1 cellular context compared by ENCODE assay signal in the genomic region with DNA sequence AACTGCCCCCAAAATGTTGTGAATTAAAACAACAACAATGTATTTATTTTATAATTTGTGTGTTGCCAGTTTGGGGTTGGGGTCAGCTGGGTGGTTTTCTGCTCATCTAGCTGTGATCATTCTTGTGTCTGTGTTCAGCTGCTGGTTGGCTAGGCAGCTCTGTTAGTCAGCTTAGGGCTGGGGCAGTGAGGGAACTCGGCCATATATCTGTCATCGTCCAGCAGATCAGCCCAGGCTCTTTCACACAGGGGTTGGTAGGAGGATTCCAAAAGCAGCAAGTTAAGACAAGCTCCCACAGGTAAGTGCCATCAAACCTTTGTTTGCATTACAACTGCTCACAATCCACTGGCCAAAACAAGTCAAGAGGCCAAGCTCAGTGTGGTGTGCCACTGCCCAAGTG.
TF ChIP-seq lines count a peak whose summit lies in the region.

No MANE protein-coding gene starts in this region.

TF ChIP-seq in K562, 482 proteins besides CTCF, POLR2A, EP300 and RAD21 (continued from another document and continues in another):
- TF ChIP-seq, protein P1, sequence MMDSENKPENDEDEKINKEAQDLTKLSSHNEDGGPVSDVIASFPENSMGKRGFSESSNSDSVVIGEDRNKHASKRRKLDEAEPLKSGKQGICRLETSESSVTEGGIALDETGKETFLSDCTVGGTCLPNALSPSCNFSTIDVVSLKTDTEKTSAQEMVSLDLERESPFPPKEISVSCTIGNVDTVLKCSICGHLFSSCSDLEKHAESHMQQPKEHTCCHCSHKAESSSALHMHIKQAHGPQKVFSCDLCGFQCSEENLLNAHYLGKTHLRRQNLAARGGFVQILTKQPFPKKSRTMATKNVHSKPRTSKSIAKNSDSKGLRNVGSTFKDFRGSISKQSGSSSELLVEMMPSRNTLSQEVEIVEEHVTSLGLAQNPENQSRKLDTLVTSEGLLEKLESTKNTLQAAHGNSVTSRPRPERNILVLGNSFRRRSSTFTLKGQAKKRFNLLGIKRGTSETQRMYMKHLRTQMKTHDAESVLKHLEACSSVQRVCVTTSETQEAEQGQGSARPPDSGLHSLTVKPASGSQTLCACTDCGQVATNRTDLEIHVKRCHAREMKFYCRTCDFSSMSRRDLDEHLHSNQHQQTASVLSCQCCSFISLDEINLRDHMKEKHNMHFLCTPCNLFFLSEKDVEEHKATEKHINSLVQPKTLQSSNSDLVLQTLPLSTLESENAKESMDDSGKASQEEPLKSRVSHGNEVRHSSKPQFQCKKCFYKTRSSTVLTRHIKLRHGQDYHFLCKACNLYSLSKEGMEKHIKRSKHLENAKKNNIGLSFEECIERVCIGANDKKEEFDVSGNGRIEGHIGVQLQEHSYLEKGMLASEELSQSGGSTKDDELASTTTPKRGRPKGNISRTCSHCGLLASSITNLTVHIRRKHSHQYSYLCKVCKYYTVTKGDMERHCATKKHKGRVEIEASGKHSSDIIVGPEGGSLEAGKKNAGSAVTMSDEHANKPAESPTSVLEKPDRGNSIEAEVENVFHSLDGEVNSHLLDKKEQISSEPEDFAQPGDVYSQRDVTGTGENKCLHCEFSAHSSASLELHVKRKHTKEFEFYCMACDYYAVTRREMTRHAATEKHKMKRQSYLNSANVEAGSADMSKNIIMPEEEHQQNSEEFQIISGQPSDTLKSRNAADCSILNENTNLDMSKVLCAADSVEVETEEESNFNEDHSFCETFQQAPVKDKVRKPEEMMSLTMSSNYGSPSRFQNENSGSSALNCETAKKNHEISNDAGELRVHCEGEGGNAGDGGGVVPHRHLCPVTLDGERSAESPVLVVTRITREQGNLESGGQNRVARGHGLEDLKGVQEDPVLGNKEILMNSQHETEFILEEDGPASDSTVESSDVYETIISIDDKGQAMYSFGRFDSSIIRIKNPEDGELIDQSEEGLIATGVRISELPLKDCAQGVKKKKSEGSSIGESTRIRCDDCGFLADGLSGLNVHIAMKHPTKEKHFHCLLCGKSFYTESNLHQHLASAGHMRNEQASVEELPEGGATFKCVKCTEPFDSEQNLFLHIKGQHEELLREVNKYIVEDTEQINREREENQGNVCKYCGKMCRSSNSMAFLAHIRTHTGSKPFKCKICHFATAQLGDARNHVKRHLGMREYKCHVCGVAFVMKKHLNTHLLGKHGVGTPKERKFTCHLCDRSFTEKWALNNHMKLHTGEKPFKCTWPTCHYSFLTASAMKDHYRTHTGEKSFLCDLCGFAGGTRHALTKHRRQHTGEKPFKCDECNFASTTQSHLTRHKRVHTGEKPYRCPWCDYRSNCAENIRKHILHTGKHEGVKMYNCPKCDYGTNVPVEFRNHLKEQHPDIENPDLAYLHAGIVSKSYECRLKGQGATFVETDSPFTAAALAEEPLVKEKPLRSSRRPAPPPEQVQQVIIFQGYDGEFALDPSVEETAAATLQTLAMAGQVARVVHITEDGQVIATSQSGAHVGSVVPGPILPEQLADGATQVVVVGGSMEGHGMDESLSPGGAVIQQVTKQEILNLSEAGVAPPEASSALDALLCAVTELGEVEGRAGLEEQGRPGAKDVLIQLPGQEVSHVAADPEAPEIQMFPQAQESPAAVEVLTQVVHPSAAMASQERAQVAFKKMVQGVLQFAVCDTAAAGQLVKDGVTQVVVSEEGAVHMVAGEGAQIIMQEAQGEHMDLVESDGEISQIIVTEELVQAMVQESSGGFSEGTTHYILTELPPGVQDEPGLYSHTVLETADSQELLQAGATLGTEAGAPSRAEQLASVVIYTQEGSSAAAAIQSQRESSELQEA (IDR thresholded peaks at IDR 0.05; ENCODE audit: low read depth): no peak
- TF ChIP-seq, protein P2, sequence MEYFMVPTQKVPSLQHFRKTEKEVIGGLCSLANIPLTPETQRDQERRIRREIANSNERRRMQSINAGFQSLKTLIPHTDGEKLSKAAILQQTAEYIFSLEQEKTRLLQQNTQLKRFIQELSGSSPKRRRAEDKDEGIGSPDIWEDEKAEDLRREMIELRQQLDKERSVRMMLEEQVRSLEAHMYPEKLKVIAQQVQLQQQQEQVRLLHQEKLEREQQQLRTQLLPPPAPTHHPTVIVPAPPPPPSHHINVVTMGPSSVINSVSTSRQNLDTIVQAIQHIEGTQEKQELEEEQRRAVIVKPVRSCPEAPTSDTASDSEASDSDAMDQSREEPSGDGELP (CRISPR knock-in tag; IDR thresholded peaks at IDR 0.05; ENCODE audit: borderline replicate concordance): peak; percentile 73
- TF ChIP-seq KLF6 (CRISPR knock-in tag; IDR thresholded peaks at IDR 0.05; ENCODE audit: borderline replicate concordance): no peak
- TF ChIP-seq, protein P3, sequence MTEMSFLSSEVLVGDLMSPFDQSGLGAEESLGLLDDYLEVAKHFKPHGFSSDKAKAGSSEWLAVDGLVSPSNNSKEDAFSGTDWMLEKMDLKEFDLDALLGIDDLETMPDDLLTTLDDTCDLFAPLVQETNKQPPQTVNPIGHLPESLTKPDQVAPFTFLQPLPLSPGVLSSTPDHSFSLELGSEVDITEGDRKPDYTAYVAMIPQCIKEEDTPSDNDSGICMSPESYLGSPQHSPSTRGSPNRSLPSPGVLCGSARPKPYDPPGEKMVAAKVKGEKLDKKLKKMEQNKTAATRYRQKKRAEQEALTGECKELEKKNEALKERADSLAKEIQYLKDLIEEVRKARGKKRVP (CRISPR knock-in tag; IDR thresholded peaks at IDR 0.05): no peak
- no peak for TF ChIP-seq ESRRB (CRISPR knock-in tag; IDR thresholded peaks at IDR 0.05; ENCODE audit: borderline replicate concordance)
- no peak for TF ChIP-seq LARP7 (IDR thresholded peaks at IDR 0.05)
- no peak for TF ChIP-seq HMGN3 (IDR thresholded peaks at IDR 0.05; ENCODE audit: borderline replicate concordance, extremely low read depth, insufficient read length, low read depth, low read length)
- TF ChIP-seq TCFL5 (CRISPR knock-in tag; conservative IDR thresholded peaks at IDR 0.05): no peak
- TF ChIP-seq ZEB2 (IDR thresholded peaks at IDR 0.05): peak; percentile 74
- TF ChIP-seq KDM1A (IDR thresholded peaks at IDR 0.05): no peak
- TF ChIP-seq, protein P4, sequence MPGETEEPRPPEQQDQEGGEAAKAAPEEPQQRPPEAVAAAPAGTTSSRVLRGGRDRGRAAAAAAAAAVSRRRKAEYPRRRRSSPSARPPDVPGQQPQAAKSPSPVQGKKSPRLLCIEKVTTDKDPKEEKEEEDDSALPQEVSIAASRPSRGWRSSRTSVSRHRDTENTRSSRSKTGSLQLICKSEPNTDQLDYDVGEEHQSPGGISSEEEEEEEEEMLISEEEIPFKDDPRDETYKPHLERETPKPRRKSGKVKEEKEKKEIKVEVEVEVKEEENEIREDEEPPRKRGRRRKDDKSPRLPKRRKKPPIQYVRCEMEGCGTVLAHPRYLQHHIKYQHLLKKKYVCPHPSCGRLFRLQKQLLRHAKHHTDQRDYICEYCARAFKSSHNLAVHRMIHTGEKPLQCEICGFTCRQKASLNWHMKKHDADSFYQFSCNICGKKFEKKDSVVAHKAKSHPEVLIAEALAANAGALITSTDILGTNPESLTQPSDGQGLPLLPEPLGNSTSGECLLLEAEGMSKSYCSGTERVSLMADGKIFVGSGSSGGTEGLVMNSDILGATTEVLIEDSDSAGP (CRISPR knock-in tag; IDR thresholded peaks at IDR 0.05): no peak
- TF ChIP-seq TAF1 (IDR thresholded peaks at IDR 0.05; ENCODE audit: control insufficient read depth, extremely low read depth, insufficient read depth, low read length, severe bottlenecking): no peak
- TF ChIP-seq SAFB (IDR thresholded peaks at IDR 0.05; ENCODE audit: borderline replicate concordance, low read depth, low read length): no peak
- no peak for TF ChIP-seq NR3C1 (CRISPR knock-in tag; IDR thresholded peaks at IDR 0.05)
- TF ChIP-seq, protein P5, sequence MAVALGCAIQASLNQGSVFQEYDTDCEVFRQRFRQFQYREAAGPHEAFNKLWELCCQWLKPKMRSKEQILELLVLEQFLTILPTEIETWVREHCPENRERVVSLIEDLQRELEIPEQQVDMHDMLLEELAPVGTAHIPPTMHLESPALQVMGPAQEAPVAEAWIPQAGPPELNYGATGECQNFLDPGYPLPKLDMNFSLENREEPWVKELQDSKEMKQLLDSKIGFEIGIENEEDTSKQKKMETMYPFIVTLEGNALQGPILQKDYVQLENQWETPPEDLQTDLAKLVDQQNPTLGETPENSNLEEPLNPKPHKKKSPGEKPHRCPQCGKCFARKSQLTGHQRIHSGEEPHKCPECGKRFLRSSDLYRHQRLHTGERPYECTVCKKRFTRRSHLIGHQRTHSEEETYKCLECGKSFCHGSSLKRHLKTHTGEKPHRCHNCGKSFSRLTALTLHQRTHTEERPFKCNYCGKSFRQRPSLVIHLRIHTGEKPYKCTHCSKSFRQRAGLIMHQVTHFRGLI (CRISPR knock-in tag; IDR thresholded peaks at IDR 0.05): peak; percentile 94; the same call in 1 of the 2 replicates
- TF ChIP-seq ZNF830 (CRISPR knock-in tag; IDR thresholded peaks at IDR 0.05): no peak
- no peak for TF ChIP-seq HIVEP1 (CRISPR knock-in tag; IDR thresholded peaks at IDR 0.05)
- TF ChIP-seq MEIS2 (IDR thresholded peaks at IDR 0.05; ENCODE audit: partially characterized antibody): peak; percentile 99
- TF ChIP-seq ZNF324 (CRISPR knock-in tag; IDR thresholded peaks at IDR 0.05): no peak
- no peak for TF ChIP-seq FUS (optimal IDR thresholded peaks at IDR 0.05; ENCODE audit: low read depth, low read length)
- TF ChIP-seq ZNF584 (CRISPR knock-in tag; IDR thresholded peaks at IDR 0.05; ENCODE audit: low read depth): 0 out of 2 replicates have a peak, but pooled peaks have one; percentile 61
- TF ChIP-seq GATA2 (CRISPR knock-in tag; IDR thresholded peaks at IDR 0.05): no peak
- no peak for TF ChIP-seq MXI1 (IDR thresholded peaks at IDR 0.05; ENCODE audit: low read depth, low read length)
- peak; percentile 75 for TF ChIP-seq SMARCE1 (IDR thresholded peaks at IDR 0.05)
- TF ChIP-seq HOXB6 (CRISPR knock-in tag; IDR thresholded peaks at IDR 0.05; ENCODE audit: borderline replicate concordance): no peak
- no peak for TF ChIP-seq ZNF717 (CRISPR knock-in tag; IDR thresholded peaks at IDR 0.05)
- TF ChIP-seq ZNF551 (CRISPR knock-in tag; IDR thresholded peaks at IDR 0.05): no peak
- TF ChIP-seq FOSL1 (tag; conservative IDR thresholded peaks at IDR 0.05): no peak
- TF ChIP-seq SRF (CRISPR knock-in tag; IDR thresholded peaks at IDR 0.05): no peak
- no peak for TF ChIP-seq HNRNPUL1 (IDR thresholded peaks at IDR 0.05; ENCODE audit: low read length)
- no peak for TF ChIP-seq PCBP1 (IDR thresholded peaks at IDR 0.05; ENCODE audit: low read depth, low read length, poor library complexity, severe bottlenecking)
- TF ChIP-seq, protein P6, sequence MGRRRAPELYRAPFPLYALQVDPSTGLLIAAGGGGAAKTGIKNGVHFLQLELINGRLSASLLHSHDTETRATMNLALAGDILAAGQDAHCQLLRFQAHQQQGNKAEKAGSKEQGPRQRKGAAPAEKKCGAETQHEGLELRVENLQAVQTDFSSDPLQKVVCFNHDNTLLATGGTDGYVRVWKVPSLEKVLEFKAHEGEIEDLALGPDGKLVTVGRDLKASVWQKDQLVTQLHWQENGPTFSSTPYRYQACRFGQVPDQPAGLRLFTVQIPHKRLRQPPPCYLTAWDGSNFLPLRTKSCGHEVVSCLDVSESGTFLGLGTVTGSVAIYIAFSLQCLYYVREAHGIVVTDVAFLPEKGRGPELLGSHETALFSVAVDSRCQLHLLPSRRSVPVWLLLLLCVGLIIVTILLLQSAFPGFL (CRISPR knock-in tag; IDR thresholded peaks at IDR 0.05): no peak
- no peak for TF ChIP-seq ZSCAN29 (IDR thresholded peaks at IDR 0.05)
- no peak for TF ChIP-seq PHB2 (IDR thresholded peaks at IDR 0.05; ENCODE audit: low read depth)
- peak; percentile 44; the same call in 1 of the 2 replicates for TF ChIP-seq NR4A1 (CRISPR knock-in tag; IDR thresholded peaks at IDR 0.05)
- TF ChIP-seq NR4A1 (tag; IDR thresholded peaks at IDR 0.05): no peak
- no peak for TF ChIP-seq PCBP2 (IDR thresholded peaks at IDR 0.05; ENCODE audit: low read depth, low read length, poor library complexity, severe bottlenecking)
- TF ChIP-seq, protein P7, sequence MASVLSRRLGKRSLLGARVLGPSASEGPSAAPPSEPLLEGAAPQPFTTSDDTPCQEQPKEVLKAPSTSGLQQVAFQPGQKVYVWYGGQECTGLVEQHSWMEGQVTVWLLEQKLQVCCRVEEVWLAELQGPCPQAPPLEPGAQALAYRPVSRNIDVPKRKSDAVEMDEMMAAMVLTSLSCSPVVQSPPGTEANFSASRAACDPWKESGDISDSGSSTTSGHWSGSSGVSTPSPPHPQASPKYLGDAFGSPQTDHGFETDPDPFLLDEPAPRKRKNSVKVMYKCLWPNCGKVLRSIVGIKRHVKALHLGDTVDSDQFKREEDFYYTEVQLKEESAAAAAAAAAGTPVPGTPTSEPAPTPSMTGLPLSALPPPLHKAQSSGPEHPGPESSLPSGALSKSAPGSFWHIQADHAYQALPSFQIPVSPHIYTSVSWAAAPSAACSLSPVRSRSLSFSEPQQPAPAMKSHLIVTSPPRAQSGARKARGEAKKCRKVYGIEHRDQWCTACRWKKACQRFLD (CRISPR knock-in tag; IDR thresholded peaks at IDR 0.05): no peak
- TF ChIP-seq NFATC3 (IDR thresholded peaks at IDR 0.05): no peak
- TF ChIP-seq, protein P8, sequence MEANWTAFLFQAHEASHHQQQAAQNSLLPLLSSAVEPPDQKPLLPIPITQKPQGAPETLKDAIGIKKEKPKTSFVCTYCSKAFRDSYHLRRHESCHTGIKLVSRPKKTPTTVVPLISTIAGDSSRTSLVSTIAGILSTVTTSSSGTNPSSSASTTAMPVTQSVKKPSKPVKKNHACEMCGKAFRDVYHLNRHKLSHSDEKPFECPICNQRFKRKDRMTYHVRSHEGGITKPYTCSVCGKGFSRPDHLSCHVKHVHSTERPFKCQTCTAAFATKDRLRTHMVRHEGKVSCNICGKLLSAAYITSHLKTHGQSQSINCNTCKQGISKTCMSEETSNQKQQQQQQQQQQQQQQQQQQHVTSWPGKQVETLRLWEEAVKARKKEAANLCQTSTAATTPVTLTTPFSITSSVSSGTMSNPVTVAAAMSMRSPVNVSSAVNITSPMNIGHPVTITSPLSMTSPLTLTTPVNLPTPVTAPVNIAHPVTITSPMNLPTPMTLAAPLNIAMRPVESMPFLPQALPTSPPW (CRISPR knock-in tag; IDR thresholded peaks at IDR 0.05): 0 out of 2 replicates have a peak, but pooled peaks have one; percentile 22
- no peak for TF ChIP-seq SMARCB1 (IDR thresholded peaks at IDR 0.05; ENCODE audit: insufficient read length, low read depth)
- TF ChIP-seq, protein P9, sequence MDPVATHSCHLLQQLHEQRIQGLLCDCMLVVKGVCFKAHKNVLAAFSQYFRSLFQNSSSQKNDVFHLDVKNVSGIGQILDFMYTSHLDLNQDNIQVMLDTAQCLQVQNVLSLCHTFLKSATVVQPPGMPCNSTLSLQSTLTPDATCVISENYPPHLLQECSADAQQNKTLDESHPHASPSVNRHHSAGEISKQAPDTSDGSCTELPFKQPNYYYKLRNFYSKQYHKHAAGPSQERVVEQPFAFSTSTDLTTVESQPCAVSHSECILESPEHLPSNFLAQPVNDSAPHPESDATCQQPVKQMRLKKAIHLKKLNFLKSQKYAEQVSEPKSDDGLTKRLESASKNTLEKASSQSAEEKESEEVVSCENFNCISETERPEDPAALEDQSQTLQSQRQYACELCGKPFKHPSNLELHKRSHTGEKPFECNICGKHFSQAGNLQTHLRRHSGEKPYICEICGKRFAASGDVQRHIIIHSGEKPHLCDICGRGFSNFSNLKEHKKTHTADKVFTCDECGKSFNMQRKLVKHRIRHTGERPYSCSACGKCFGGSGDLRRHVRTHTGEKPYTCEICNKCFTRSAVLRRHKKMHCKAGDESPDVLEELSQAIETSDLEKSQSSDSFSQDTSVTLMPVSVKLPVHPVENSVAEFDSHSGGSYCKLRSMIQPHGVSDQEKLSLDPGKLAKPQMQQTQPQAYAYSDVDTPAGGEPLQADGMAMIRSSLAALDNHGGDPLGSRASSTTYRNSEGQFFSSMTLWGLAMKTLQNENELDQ (CRISPR knock-in tag; IDR thresholded peaks at IDR 0.05; ENCODE audit: borderline replicate concordance): no peak
- peak in 1 of 2 experiments; percentile 70; a peak in 1 of 3 replicates for TF ChIP-seq CBX3 (IDR thresholded peaks at IDR 0.05; ENCODE audit: borderline replicate concordance in 1 of 2, low read length in 2 of 2)
- no peak for TF ChIP-seq RBFOX2 (IDR thresholded peaks at IDR 0.05; ENCODE audit: low read depth, low read length)
- TF ChIP-seq EHMT2 (IDR thresholded peaks at IDR 0.05): 0 out of 2 replicates have a peak, but pooled peaks have one; percentile 31
